In the genomic region with DNA sequence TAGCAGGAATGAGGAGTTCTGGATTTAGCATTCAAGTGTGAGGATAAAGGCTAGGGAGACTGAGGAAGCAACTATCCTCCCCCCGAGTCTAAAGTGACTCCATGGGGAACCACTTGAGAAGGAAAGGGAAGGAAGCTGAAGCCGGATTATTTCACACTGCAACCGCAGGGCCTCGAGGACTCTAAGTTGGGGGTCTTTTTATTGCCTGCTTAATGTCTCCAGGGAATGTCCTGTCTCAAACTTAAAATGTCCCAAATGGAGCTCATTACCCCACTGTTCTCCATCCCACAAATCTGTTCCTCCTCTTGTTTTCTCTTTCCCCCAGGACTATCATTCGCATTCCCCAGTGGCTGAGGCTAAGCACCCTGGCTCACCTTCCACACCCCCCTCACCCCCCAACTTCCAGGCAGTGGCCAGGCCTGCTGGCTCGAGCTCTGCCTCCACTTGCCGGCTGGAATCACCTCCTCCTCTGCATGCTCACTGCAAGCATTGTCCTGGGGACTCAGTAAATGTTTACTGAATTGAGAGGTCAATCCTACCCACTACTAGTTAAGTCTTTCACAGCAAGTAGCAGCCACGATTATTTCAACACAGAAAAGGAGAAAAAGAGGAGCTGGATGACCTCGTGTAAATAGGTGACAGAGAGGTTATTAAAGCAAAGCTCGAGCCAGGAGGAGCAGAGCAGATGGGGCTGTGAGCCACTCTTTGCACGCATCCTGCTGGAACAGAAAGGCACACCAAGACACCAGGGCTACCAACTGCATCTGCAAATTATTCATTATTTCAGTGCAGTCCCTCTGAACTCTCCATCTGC, we compare ENCODE assay signal across 8 cellular contexts. TPM values are rescaled to one million over a fixed set of nuclear protein-coding genes. Genes with fewer than 3 reads are reported as not detected.
DNase-seq lines count a peak whose midpoint lies in the region; ATAC-seq and TF ChIP-seq lines count a peak whose summit lies in the region.

No MANE protein-coding gene starts in this region.

- no peaks in the 10 kb centered on the region for H3K36me3 ChIP-seq in upper lobe of right lung

- no peaks in the 10 kb centered on the region for H3K9me3 ChIP-seq in upper lobe of right lung

- TF ChIP-seq CTCF in upper lobe of right lung (IDR thresholded peaks at IDR 0.05), result no peak

- H3K4me3 ChIP-seq in upper lobe of right lung, result no peak overlapping the region

- H3K27ac ChIP-seq in upper lobe of right lung, result no peak overlapping the region

- intact Hi-C loops in upper lobe of right lung (cut with DNase I) (no loop called here), head of caudate nucleus (cut with DNase I) (no loop called here)

- H3K4me1 ChIP-seq in upper lobe of right lung, result peaks cover 37% of the 10 kb centered on the region

- no peaks in the 10 kb centered on the region for H3K27me3 ChIP-seq in upper lobe of right lung

- ATAC-seq in upper lobe of right lung, result peak; percentile 7
- ATAC-seq in HG02610 (IDR thresholded peaks at IDR 0.05; ENCODE audit: unreplicated experiment), result no peak

- DNase-seq in activated CD8-positive, alpha-beta memory T cell treated with anti-CD3 and anti-CD28 coated beads for 24 hours, result peak; percentile 24
- DNase-seq in activated CD8-positive, alpha-beta memory T cell treated with anti-CD3 and anti-CD28 coated beads, Interleukin-2, amount 50 U/mL, for 4 hours, result no peak
- DNase-seq in brain pericyte (ENCODE audit: low read depth, low spot score), result peak; percentile 92
- peak; percentile 46 for DNase-seq in left kidney (ENCODE audit: low read depth, low spot score)
- DNase-seq in upper lobe of right lung, result no peak
- DNase-seq in NCI-H1436 (lab: John Stamatoyannopoulos, UW), result no peak
- DNase-seq in head of caudate nucleus, result no peak

RNA-seq across cellular contexts. Expression of a gene that starts 32.3 kb away (rescaled TPM):
- 64.3 TPM for total RNA-seq in upper lobe of right lung

Comparison
In these comparisons a context has a peak if more than half of its experiments do, and no peak if none do; other contexts are left out.
1. DNase-seq: peak in activated CD8-positive, alpha-beta memory T cell treated with anti-CD3 and anti-CD28 coated beads for 24 hours (single experiment), brain pericyte (single experiment) and left kidney (single experiment); none in activated CD8-positive, alpha-beta memory T cell treated with anti-CD3 and anti-CD28 coated beads, Interleukin-2, amount 50 U/mL, for 4 hours (single experiment), upper lobe of right lung (single experiment), NCI-H1436 (single experiment) and head of caudate nucleus (0 of 42).